In genomic region chr14:60648169-60648933, GRCh38 we compare ENCODE assay signal across 8 cellular contexts. TPM values are rescaled to one million over a fixed set of nuclear protein-coding genes. Genes with fewer than 3 reads are reported as not detected.
DNase-seq lines count a peak whose midpoint lies in the region; ATAC-seq, FAIRE-seq and TF ChIP-seq lines count a peak whose summit lies in the region.

No MANE protein-coding gene starts in this region.

- H3K9me3 ChIP-seq in Peyer's patch (peaks cover 0 to 19% (median 0%) of the 10 kb centered on the region in 4 donors), fibroblast of lung (ENCODE audit: control insufficient read depth, insufficient read depth, low read depth, low read length) (no peaks in the 10 kb centered on the region)

- peaks cover 25% of the 10 kb centered on the region for H3K79me2 ChIP-seq in fibroblast of lung (ENCODE audit: control insufficient read depth, insufficient read depth, low read length)

- peaks cover 7 to 80% of the 10 kb centered on the region in 2 donors for H3K27me3 ChIP-seq in Peyer's patch
- peaks cover 56% of the 10 kb centered on the region for H3K27me3 ChIP-seq in fibroblast of lung (ENCODE audit: control insufficient read depth, insufficient read depth, low read length)

- H4K20me1 ChIP-seq in fibroblast of lung (ENCODE audit: control insufficient read depth, extremely low read depth, insufficient read depth, low read length), result no peaks in the 10 kb centered on the region

- no peak for TF ChIP-seq POLR2A in Peyer's patch (IDR thresholded peaks at IDR 0.05)

- ATAC-seq in sciatic nerve (peak; percentile 50), HG02884 (IDR thresholded peaks at IDR 0.05; ENCODE audit: unreplicated experiment) (no peak)

- intact Hi-C loops in sciatic nerve (cut with DNase I), result loop anchor here (10.0 kb wide), 1 partner anchor 1434 kb away; no protein-coding TSS in a partner anchor

- DNase-seq in NCI-H1092 treated with DMSO at 0.1 percent for 48 hours (lab: John Stamatoyannopoulos, UW) (peak; percentile 58), NCI-H1092 (lab: John Stamatoyannopoulos, UW) (no peak), Peyer's patch (peak in 1 of 3 donors; percentile 45), fibroblast of lung (ENCODE audit: low read depth in 2 of 2) (no peak), sciatic nerve (ENCODE audit: low spot score) (no peak), HTR-8/SVneo (ENCODE audit: insufficient read length, low spot score) (no peak), inferior parietal cortex (ENCODE audit: extremely low spot score) (no peak)

- FAIRE-seq in HTR-8/SVneo (lab: Jason Lieb, UNC), result no peak

- peak overlapping the region; percentile 44 for H2AFZ ChIP-seq in fibroblast of lung (ENCODE audit: low read length)

- H3K9ac ChIP-seq in fibroblast of lung (ENCODE audit: insufficient read depth, low read length), result peak overlapping the region; percentile 63

- H3K4me2 ChIP-seq in fibroblast of lung (ENCODE audit: extremely low read depth, insufficient read depth, low read length), result peak overlapping the region; percentile 92

- H3K36me3 ChIP-seq in Peyer's patch (no peaks in the 10 kb centered on the region), fibroblast of lung (ENCODE audit: control insufficient read depth, insufficient read depth, low read length) (no peaks in the 10 kb centered on the region)

- no peak overlapping the region for H3K27ac ChIP-seq in Peyer's patch
- peak overlapping the region; percentile 55 for H3K27ac ChIP-seq in fibroblast of lung (ENCODE audit: insufficient read depth, low read length)

- no peak for TF ChIP-seq CTCF in Peyer's patch (IDR thresholded peaks at IDR 0.05)
- peak in 1 of 2 donors; percentile 2 for TF ChIP-seq CTCF in fibroblast of lung (conservative IDR thresholded peaks at IDR 0.05 in 1 of 2, IDR thresholded peaks at IDR 0.05 in 1 of 2; ENCODE audit: low read depth in 1 of 2, low read length in 2 of 2)

- peaks cover 3 to 39% (median 12%) of the 10 kb centered on the region in 4 donors for H3K4me1 ChIP-seq in Peyer's patch
- peaks cover 5% of the 10 kb centered on the region for H3K4me1 ChIP-seq in fibroblast of lung (ENCODE audit: control insufficient read depth, extremely low read depth, insufficient read depth, low read length)

- H3K4me3 ChIP-seq in Peyer's patch, result peak overlapping the region in 3 of 4 donors; percentile 33 to 47 (median 47)
- peak overlapping the region; percentile 61 to 89 (median 69) for H3K4me3 ChIP-seq in fibroblast of lung (replicated peaks in 1 of 4; ENCODE audit: control extremely low read depth in 1 of 4, insufficient read depth in 1 of 4, low read depth in 3 of 4, low read length in 4 of 4)

RNA-seq across cellular contexts. Expression of gene SIX1, which starts 0.9 kb away (rescaled TPM):
- total RNA-seq in Peyer's patch (not detected), fibroblast of lung (1.8 and 8.3 TPM in 2 replicates), sciatic nerve (5.2 TPM)
- polyA plus RNA-seq in fibroblast of lung, result 6.9 and 11.3 TPM in 2 replicates
- polyA plus RNA-seq in fibroblast of lung (2012), result 11.0 and 20.1 TPM in 2 replicates
- 2.3 and 9.5 TPM in 2 replicates for polyA minus RNA-seq in fibroblast of lung (ENCODE audit: low replicate concordance)
